In genomic region chr3:141412087-141412935, GRCh38 we compare ENCODE assay signal across 8 cellular contexts. TPM values are rescaled to one million over a fixed set of nuclear protein-coding genes. Genes with fewer than 3 reads are reported as not detected.
DNase-seq lines count a peak whose midpoint lies in the region; ATAC-seq and TF ChIP-seq lines count a peak whose summit lies in the region.

No MANE protein-coding gene starts in this region.

- no peak for TF ChIP-seq CTCF in smooth muscle cell (IDR thresholded peaks at IDR 0.05; ENCODE audit: borderline replicate concordance, insufficient read depth, poor library complexity, severe bottlenecking)

- ATAC-seq in HG02943 (IDR thresholded peaks at IDR 0.05; ENCODE audit: low read depth, unreplicated experiment): peak; percentile 63

- H3K4me2 ChIP-seq in smooth muscle cell: peak overlapping the region; percentile 80

- peak; percentile 19 for DNase-seq in DMS79 treated with DMSO at 0.1 percent for 48 hours (lab: John Stamatoyannopoulos, UW)
- DNase-seq in SJCRH30: peak; percentile 47 to 66
- DNase-seq in astrocyte of the hippocampus (ENCODE audit: low read depth, low spot score): peak; percentile 80
- DNase-seq in iPS-NIHi11 (ENCODE audit: low spot score): peak; percentile 50
- DNase-seq in smooth muscle cell (lab: John Stamatoyannopoulos, UW; ENCODE audit: unreplicated experiment): no peak
- no peak for DNase-seq in HuH-7 (ENCODE audit: low spot score)
- no peak for DNase-seq in 8988T

- H2AFZ ChIP-seq in smooth muscle cell (ENCODE audit: low read depth): no peak overlapping the region

- H3K27me3 ChIP-seq in SJCRH30: no peaks in the 10 kb centered on the region
- H3K27me3 ChIP-seq in smooth muscle cell (ENCODE audit: low read depth): no peaks in the 10 kb centered on the region

- peak overlapping the region; percentile 28 for H3K4me3 ChIP-seq in SJCRH30
- peak overlapping the region; percentile 33 for H3K4me3 ChIP-seq in smooth muscle cell

- peak overlapping the region; percentile 66 for H3K9ac ChIP-seq in smooth muscle cell (ENCODE audit: low read depth)

- peaks cover 16% of the 10 kb centered on the region for H3K4me1 ChIP-seq in SJCRH30
- H3K4me1 ChIP-seq in smooth muscle cell (ENCODE audit: low read depth): peaks cover 28% of the 10 kb centered on the region

- peaks cover 12% of the 10 kb centered on the region for H3F3A ChIP-seq in smooth muscle cell (ENCODE audit: low read depth)

- H3K36me3 ChIP-seq in SJCRH30 (peaks cover 17% of the 10 kb centered on the region), smooth muscle cell (ENCODE audit: low read depth) (no peaks in the 10 kb centered on the region)

- H3K27ac ChIP-seq in SJCRH30 (peak overlapping the region; percentile 64), smooth muscle cell (ENCODE audit: low read depth) (peak overlapping the region; percentile 87)

- peaks cover 21% of the 10 kb centered on the region for H3K79me2 ChIP-seq in smooth muscle cell (ENCODE audit: low read depth)

- 42% methylated on average over 10 of the region's 10 CpGs for WGBS in smooth muscle cell (ENCODE audit: low lambda C conversion rate)

- H4K20me1 ChIP-seq in smooth muscle cell (ENCODE audit: low read depth): no peaks in the 10 kb centered on the region

- H3K9me3 ChIP-seq in SJCRH30 (replicated peaks) (no peaks in the 10 kb centered on the region), smooth muscle cell (replicated peaks; ENCODE audit: low read depth) (no peaks in the 10 kb centered on the region)

RNA-seq across cellular contexts. Expression of gene ZBTB38, which starts 44.0 kb away (rescaled TPM):
- total RNA-seq in SJCRH30 (2014; rRNA removed; shearing (Covaris generic)): 36.1 and 36.4 TPM in 2 replicates
- total RNA-seq in smooth muscle cell: 68.0 and 108 TPM in 2 replicates
- 21.7 and 22.2 TPM in 2 replicates for polyA plus RNA-seq in smooth muscle cell

Comparison
In these comparisons a context has a peak if more than half of its experiments do, and no peak if none do; other contexts are left out.
1. DNase-seq: peak in DMS79 treated with DMSO at 0.1 percent for 48 hours (single experiment), SJCRH30 (2 of 2), astrocyte of the hippocampus (single experiment) and iPS-NIHi11 (single experiment); none in smooth muscle cell (single experiment), HuH-7 (single experiment) and 8988T (single experiment).